18 cellular contexts compared by ENCODE assay signal in the genomic region with DNA sequence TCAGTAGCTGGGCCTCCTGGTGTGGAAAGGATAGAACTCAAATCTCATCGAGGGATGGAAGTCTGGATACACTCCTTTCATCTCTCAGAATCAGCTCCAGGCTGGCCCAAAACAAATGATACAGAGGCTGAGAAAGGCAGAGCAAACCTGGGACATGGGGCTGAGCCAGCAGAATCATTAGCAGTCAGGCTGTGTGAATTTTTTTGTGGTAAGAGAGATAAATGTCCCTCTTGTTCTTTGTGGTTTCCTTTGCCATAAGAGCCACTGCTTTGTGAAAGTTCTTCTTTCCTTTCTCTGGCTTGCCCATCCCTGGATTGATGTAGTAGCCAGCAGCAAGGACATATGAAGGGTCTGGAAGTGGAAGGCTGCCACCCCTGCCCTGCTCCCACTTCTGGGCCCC.
"Had no signal": no experiment of that assay in that cellular context is flagged by ENCODE, and none has a peak within 500 bp of the region (broad histone marks: within the 10 kb centered on the region; RNA-seq: fewer than 3 reads in every experiment).

No MANE protein-coding gene starts in this region.

- H3K27ac ChIP-seq: foreskin keratinocyte, lower lobe of right lung, parathyroid adenoma, tibial artery, uterus had no signal

- H3K27ac Mint-ChIP-seq: activated CD4-positive, alpha-beta memory T cell treated with anti-CD3 and anti-CD28 coated beads, Interleukin-2, amount 10 ng/mL, durations not matched to agents 7 days and 5 days; activated T-cell treated with anti-CD3 and anti-CD28 coated beads, Interleukin-2, amount 50 U/mL, for 24 hours; dendritic cell treated with granulocyte-macrophage colony-stimulating factor and Interleukin-4, amounts not matched to agents 40 ng/mL and 50 ng/mL, for 4 days; stimulated activated naive B cell treated with anti-CD40 and anti-IgM and Interleukin-4, amounts not matched to agents 10 μg/mL and 1 μg/mL and 100 μg/mL, for 72 hours; T-cell had no signal

- H3K27me3 Mint-ChIP-seq: activated T-cell treated with anti-CD3 and anti-CD28 coated beads, Interleukin-2, amount 50 U/mL, for 24 hours; stimulated activated naive B cell treated with anti-CD40 and anti-IgM and Interleukin-4, amounts not matched to agents 10 μg/mL and 1 μg/mL and 100 μg/mL, for 72 hours had no signal

- H3K9ac ChIP-seq: parathyroid adenoma had no signal

- H2AFZ ChIP-seq: parathyroid adenoma had no signal

- DNase-seq: activated CD4-positive, alpha-beta memory T cell treated with anti-CD3 and anti-CD28 coated beads, Interleukin-2, amount 10 ng/mL, durations not matched to agents 7 days and 5 days; activated CD4-positive, alpha-beta T cell treated with anti-CD3 and anti-CD28 coated beads for 1 hour; activated naive CD4-positive, alpha-beta T cell treated with anti-CD3 and anti-CD28 coated beads, Interleukin-2, amount 50 U/mL, for 16 hours; activated T-cell treated with anti-CD3 and anti-CD28 coated beads, Interleukin-2, amount 50 U/mL, for 24 hours; amniotic stem cell; cerebellar nuclear complex; effector memory CD4-positive, alpha-beta T cell; foreskin keratinocyte; head of caudate nucleus; lower lobe of right lung; naive B cell; retina; stimulated activated naive B cell treated with anti-CD40 and anti-IgM and Interleukin-4, amounts not matched to agents 10 μg/mL and 1 μg/mL and 100 μg/mL, for 72 hours; T-cell; tibial artery; uterus had no signal

- H3K36me3 ChIP-seq: lower lobe of right lung, tibial artery, uterus had no signal

- H3K4me3 Mint-ChIP-seq: activated CD4-positive, alpha-beta memory T cell treated with anti-CD3 and anti-CD28 coated beads, Interleukin-2, amount 10 ng/mL, durations not matched to agents 7 days and 5 days; activated T-cell treated with anti-CD3 and anti-CD28 coated beads, Interleukin-2, amount 50 U/mL, for 24 hours; dendritic cell treated with granulocyte-macrophage colony-stimulating factor and Interleukin-4, amounts not matched to agents 40 ng/mL and 50 ng/mL, for 4 days; stimulated activated naive B cell treated with anti-CD40 and anti-IgM and Interleukin-4, amounts not matched to agents 10 μg/mL and 1 μg/mL and 100 μg/mL, for 72 hours; T-cell had no signal

- H3K9me3 Mint-ChIP-seq: activated CD4-positive, alpha-beta memory T cell treated with anti-CD3 and anti-CD28 coated beads, Interleukin-2, amount 10 ng/mL, durations not matched to agents 7 days and 5 days; activated T-cell treated with anti-CD3 and anti-CD28 coated beads, Interleukin-2, amount 50 U/mL, for 24 hours; dendritic cell treated with granulocyte-macrophage colony-stimulating factor and Interleukin-4, amounts not matched to agents 40 ng/mL and 50 ng/mL, for 4 days; naive B cell; stimulated activated naive B cell treated with anti-CD40 and anti-IgM and Interleukin-4, amounts not matched to agents 10 μg/mL and 1 μg/mL and 100 μg/mL, for 72 hours; T-cell had no signal

- H3K36me3 Mint-ChIP-seq: naive B cell; stimulated activated naive B cell treated with anti-CD40 and anti-IgM and Interleukin-4, amounts not matched to agents 10 μg/mL and 1 μg/mL and 100 μg/mL, for 72 hours; T-cell had no signal

- H3K4me1 Mint-ChIP-seq: T-cell had no signal

- H3K4me1 ChIP-seq: foreskin keratinocyte, lower lobe of right lung, parathyroid adenoma, uterus had no signal

- H3K27me3 ChIP-seq: foreskin keratinocyte, tibial artery, uterus had no signal

- H3K9me3 ChIP-seq: lower lobe of right lung, tibial artery, uterus had no signal

- ATAC-seq: foreskin keratinocyte, lower lobe of right lung, T-cell had no signal

- H3K79me2 ChIP-seq: parathyroid adenoma had no signal

- H3K4me3 ChIP-seq: lower lobe of right lung, tibial artery, uterus had no signal
